24 cellular contexts compared by ENCODE assay signal in the genomic region with DNA sequence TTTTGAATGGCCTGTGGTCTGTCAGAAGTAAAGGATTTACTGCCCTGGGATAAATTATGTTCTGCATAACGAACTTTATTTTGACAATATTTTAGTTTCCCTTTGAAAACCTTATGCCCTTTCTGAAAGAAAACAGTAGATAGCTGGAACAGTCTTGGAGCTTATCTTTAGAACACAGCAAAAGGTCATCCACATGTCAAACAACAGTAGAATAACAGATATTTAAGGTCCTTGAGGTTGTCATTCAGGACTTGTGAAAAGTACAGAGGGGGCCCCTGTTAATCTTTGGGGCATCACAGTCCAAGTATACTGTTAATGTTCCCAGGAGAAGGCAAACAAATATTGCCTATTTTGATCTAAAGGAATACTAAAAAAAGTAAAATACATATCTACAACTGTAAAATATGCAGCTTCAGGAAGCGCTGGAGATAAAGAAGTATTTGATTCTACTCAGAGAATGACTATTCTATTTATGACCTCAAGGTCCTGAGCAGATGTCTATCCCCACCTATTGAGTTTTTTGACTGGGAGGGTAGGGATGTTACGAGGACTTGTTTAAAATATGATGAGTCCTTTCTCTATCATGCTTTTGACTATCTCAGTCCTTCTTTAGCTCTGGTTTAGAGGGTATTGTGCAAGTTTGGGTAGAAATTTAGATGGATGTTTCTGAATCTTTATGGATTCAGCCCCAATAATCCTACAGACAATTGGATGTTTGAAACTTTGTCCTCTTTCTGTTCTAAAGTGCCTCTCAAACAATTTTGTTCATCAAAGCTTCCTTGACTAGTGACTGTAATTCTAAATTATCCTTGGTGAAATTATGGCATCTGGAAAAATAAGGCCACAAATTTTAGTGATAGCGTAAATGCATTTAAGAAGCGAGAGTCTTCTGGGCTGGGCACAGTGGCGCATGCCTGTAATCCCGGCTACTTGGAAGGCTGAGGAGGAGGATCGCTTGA. TPM values are rescaled to one million over a fixed set of nuclear protein-coding genes. Genes with fewer than 3 reads are reported as not detected.
A peak's percentile ranks its signal among the peaks of the same experiment; 100 is the strongest.
DNase-seq lines count a peak whose midpoint lies in the region; ATAC-seq, FAIRE-seq and TF ChIP-seq lines count a peak whose summit lies in the region.
"Had no signal": no experiment of that assay in that cellular context is flagged by ENCODE, and none has a peak within 500 bp of the region (broad histone marks: within the 10 kb centered on the region; RNA-seq: fewer than 3 reads in every experiment).

No MANE protein-coding gene starts in this region.

- H3K27ac Mint-ChIP-seq in activated CD4-positive, alpha-beta memory T cell treated with anti-CD3 and anti-CD28 coated beads for 36 hours: no peak overlapping the region

- H3K4me1 ChIP-seq in right cardiac atrium (ENCODE audit: control insufficient read depth, insufficient read depth, low read length) (peaks cover 6% of the 10 kb centered on the region), K562 (replicated peaks in 1 of 2; ENCODE audit: control insufficient read depth in 2 of 2, insufficient read depth in 2 of 2, low read length in 2 of 2) (peaks cover 33 to 90% of the 10 kb centered on the region in 2 experiments), liver (ENCODE audit: control insufficient read depth in 4 of 4, insufficient read depth in 4 of 4, low read length in 3 of 4) (peaks cover 13 to 36% (median 25%) of the 10 kb centered on the region in 4 donors)
- H3K4me1 ChIP-seq: BE2C, HAP-1 had no signal

- ATAC-seq in Right ventricle myocardium inferior: peak; percentile 32
- ATAC-seq in right cardiac atrium: no peak
- peak; percentile 67 for ATAC-seq in K562

- TF ChIP-seq POLR2A in K562 (conservative IDR thresholded peaks at IDR 0.05): no peak

- in situ Hi-C loops in K562 (cut with MboI): no loop called here

- H2AFZ ChIP-seq in K562 (ENCODE audit: low read depth, low read length): 0 out of 2 replicates have a peak overlapping the region, but pooled peaks have one; percentile 9

- no peak overlapping the region for H3K4me3 Mint-ChIP-seq in activated CD4-positive, alpha-beta memory T cell treated with anti-CD3 and anti-CD28 coated beads for 36 hours

- H3K79me2 ChIP-seq in K562 (ENCODE audit: control insufficient read depth, insufficient read depth, low read length): peaks cover 67% of the 10 kb centered on the region

- peaks cover 3% of the 10 kb centered on the region for H3K9me1 ChIP-seq in K562 (ENCODE audit: control insufficient read depth, insufficient read depth, low read length)

- peaks cover 5% of the 10 kb centered on the region for H3K4me1 Mint-ChIP-seq in activated CD4-positive, alpha-beta memory T cell treated with anti-CD3 and anti-CD28 coated beads for 36 hours (ENCODE audit: low read depth)

- H3K36me3 ChIP-seq in K562 (ENCODE audit: control insufficient read depth, insufficient read depth, low read length) (peaks cover 3% of the 10 kb centered on the region; the same call in 2 of the 3 replicates), liver (ENCODE audit: control insufficient read depth in 4 of 4, insufficient read depth in 3 of 4, low read depth in 1 of 4, low read length in 3 of 4) (no peaks in the 10 kb centered on the region)
- H3K36me3 ChIP-seq: BE2C, HAP-1 had no signal

- no peaks in the 10 kb centered on the region for H3K36me3 Mint-ChIP-seq in activated CD4-positive, alpha-beta memory T cell treated with anti-CD3 and anti-CD28 coated beads for 36 hours

- H3K27ac ChIP-seq in right cardiac atrium (ENCODE audit: low read length) (no peak overlapping the region), K562 (ENCODE audit: extremely low read depth, low read depth, low read length) (peak overlapping the region; percentile 88), liver (ENCODE audit: low read depth in 1 of 2, low read length in 2 of 2) (peak overlapping the region in 1 of 2 donors; percentile 42), dorsolateral prefrontal cortex (no peak overlapping the region)
- H3K27ac ChIP-seq: 22Rv1, KMS-11 had no signal

- peaks cover 5% of the 10 kb centered on the region for H3K27me3 Mint-ChIP-seq in activated CD4-positive, alpha-beta memory T cell treated with anti-CD3 and anti-CD28 coated beads for 36 hours

- H3K27me3 ChIP-seq in right cardiac atrium (ENCODE audit: control insufficient read depth, insufficient read depth) (no peaks in the 10 kb centered on the region), K562 (ENCODE audit: control insufficient read depth in 2 of 2, insufficient read depth in 2 of 2, low read length in 2 of 2) (no peaks in the 10 kb centered on the region), liver (ENCODE audit: control insufficient read depth in 4 of 4, insufficient read depth in 4 of 4, low read length in 3 of 4) (no peaks in the 10 kb centered on the region), dorsolateral prefrontal cortex (no peaks in the 10 kb centered on the region)
- H3K27me3 ChIP-seq: BE2C had no signal

- no peak overlapping the region for H3K4me3 ChIP-seq in right cardiac atrium (ENCODE audit: low read length)
- H3K4me3 ChIP-seq in K562: peak overlapping the region; percentile 5; the same call in 1 of the 2 replicates
- H3K4me3 ChIP-seq in liver (ENCODE audit: low read depth in 1 of 3, low read length in 3 of 3): no peak overlapping the region
- no peak overlapping the region for H3K4me3 ChIP-seq in dorsolateral prefrontal cortex
- H3K4me3 ChIP-seq: HAP-1 had no signal

- TF ChIP-seq RAD21 in K562 (CRISPR knock-in tag; conservative IDR thresholded peaks at IDR 0.05 in 1 of 2, IDR thresholded peaks at IDR 0.05 in 1 of 2): 0 out of 4 replicates have a peak, but pooled peaks of 1 of the 2 experiments have one; percentile 11
- TF ChIP-seq RAD21 in liver (IDR thresholded peaks at IDR 0.05): no peak

- no peaks in the 10 kb centered on the region for H3K9me3 Mint-ChIP-seq in activated CD4-positive, alpha-beta memory T cell treated with anti-CD3 and anti-CD28 coated beads for 36 hours

- TF ChIP-seq CTCF in K562 (IDR thresholded peaks at IDR 0.05 in 2 of 3, conservative IDR thresholded peaks at IDR 0.05 in 1 of 3; ENCODE audit: insufficient read depth in 2 of 3, low read depth in 1 of 3, low read length in 3 of 3) (no peak), liver (IDR thresholded peaks at IDR 0.05; ENCODE audit: low read depth, low read length, missing input control) (no peak), dorsolateral prefrontal cortex (IDR thresholded peaks at IDR 0.05 in 54 of 56, conservative IDR thresholded peaks at IDR 0.05 in 2 of 56; ENCODE audit: low read depth in 1 of 56, partially characterized antibody in 56 of 56) (no peak)

- H3K4me2 ChIP-seq in K562 (ENCODE audit: insufficient read depth, low read length): peak overlapping the region; percentile 70
- H3K4me2 ChIP-seq: KMS-11 had no signal

- TF ChIP-seq EP300 in K562 (IDR thresholded peaks at IDR 0.05; ENCODE audit: low read length): peak; percentile 96

- H3K9me3 ChIP-seq in right cardiac atrium (ENCODE audit: control insufficient read depth, low read length) (no peaks in the 10 kb centered on the region), K562 (replicated peaks; ENCODE audit: control insufficient read depth, insufficient read depth, low read depth, low read length) (no peaks in the 10 kb centered on the region), liver (ENCODE audit: control insufficient read depth in 4 of 4, low read length in 3 of 4) (no peaks in the 10 kb centered on the region)
- H3K9me3 ChIP-seq: BE2C, HAP-1 had no signal

- BruUV-seq in K562 (replicated peaks; lab: Mats Ljungman, UMichigan): no TSS peak

- DNase-seq in Right ventricle myocardium inferior (ENCODE audit: missing footprints) (no peak), right cardiac atrium (no peak), OCI-M1 (lab: John Stamatoyannopoulos, UW) (peak; percentile 93), K562 (ENCODE audit: extremely low read depth in 1 of 4, low spot score in 3 of 4) (peak; percentile 44 to 81 (median 60)), cerebellar cortex (ENCODE audit: low spot score) (no peak), dorsolateral prefrontal cortex (no peak)
- DNase-seq in activated CD4-positive, alpha-beta memory T cell treated with anti-CD3 and anti-CD28 coated beads for 36 hours: no peak
- DNase-seq: BE2C; DMS53; GOT3; IMR-90; MM.1S; NCI-H2029; NCI-H446; NCI-H524 treated with DMSO at 0.1 percent for 48 hours; NCI-H82; NK-92 treated with Interleukin-12 subunit alpha and Interleukin-12 subunit beta, amount 100 ng/mL, for 24 hours; RPMI8226; SHP77 treated with DMSO at 0.1 percent for 48 hours had no signal

- intact Hi-C loops in Right ventricle myocardium inferior (cut with DNase I): no loop called here
- intact Hi-C loops in right cardiac atrium (cut with DNase I): no loop called here
- intact Hi-C loops in K562 (cut with micrococcal nuclease): loop anchor here (1.0 to 2.0 kb wide), 3 partner anchors 9 to 35 kb away; no protein-coding TSS in a partner anchor
- intact Hi-C loops in activated CD4-positive, alpha-beta memory T cell treated with anti-CD3 and anti-CD28 coated beads for 36 hours (cut with micrococcal nuclease): no loop called here
- intact Hi-C loops in dorsolateral prefrontal cortex (cut with DNase I): no loop called here

- CTCF ChIA-PET in K562 (lab: Yijun Ruan, JAX; ENCODE audit: low intra/inter-chr PET ratio): no interaction called here
- CTCF ChIA-PET in activated CD4-positive, alpha-beta memory T cell treated with anti-CD3 and anti-CD28 coated beads for 36 hours (lab: Charles Lee): interaction anchor here (1.1 to 2.0 kb wide), 2 partner anchors 9 to 46 kb away, joined by 4 to 6 read pairs; no protein-coding TSS in a partner anchor

- H4K20me1 ChIP-seq in K562 (replicated peaks; ENCODE audit: control insufficient read depth, insufficient read depth, low read length): no peaks in the 10 kb centered on the region

- H3K9ac ChIP-seq in K562 (ENCODE audit: insufficient read depth in 1 of 2, low read depth in 2 of 2, low read length in 2 of 2) (peak overlapping the region in 1 of 2 experiments; percentile 68; a peak in 2 of 4 replicates), liver (ENCODE audit: low read depth in 1 of 2, low read length in 2 of 2) (no peak overlapping the region)
- H3K9ac ChIP-seq: KMS-11 had no signal

- POLR2A ChIA-PET in K562 (lab: Yijun Ruan, JAX): interaction anchor here (0.9 to 2.6 kb wide), 11 partner anchors 8 to 655 kb away, joined by 3 to 13 read pairs (median 5); partner anchors contain the start of gene TMEM214
- POLR2A ChIA-PET in activated CD4-positive, alpha-beta memory T cell treated with anti-CD3 and anti-CD28 coated beads for 36 hours (lab: Charles Lee): no interaction called here

- 72% methylated on average over 8 of the region's 8 CpGs for WGBS in right cardiac atrium
- 33% methylated on average over 7 of the region's 8 CpGs for WGBS in K562 (ENCODE audit: insufficient coverage, low coverage, missing lambda C conversion rate)
- WGBS in liver: 83% methylated on average over 8 of the region's 8 CpGs

- peak; percentile 83 for FAIRE-seq in K562 (lab: Jason Lieb, UNC)
- FAIRE-seq: G401.6 had no signal

RNA-seq across cellular contexts. Expression of gene TMEM214, which starts 25.1 kb away (rescaled TPM):
- total RNA-seq in Right ventricle myocardium inferior (32.7 TPM), right cardiac atrium (10 to 100 TPM; 40.8 to 56.7 (median 47.7) TPM), K562 (2014; rRNA removed) (18.9 and 23.7 TPM in 2 replicates), K562 (2014; rRNA removed; fragmentation: Illumina TruSeq; extraction: Trizol) (31.0 and 34.3 TPM in 2 replicates), K562 (2015; rRNA removed; fragmentation: Illumina TruSeq; extraction: Trizol) (44.0 and 44.1 TPM in 2 replicates), K562 (2021) (78.5 and 79.6 TPM in 2 replicates), liver (10 to 100 TPM; 17.1 to 48.4 TPM), dorsolateral prefrontal cortex (10 to 100 TPM; 30.6 to 65.3 (median 43.5) TPM)
- polyA plus RNA-seq in right cardiac atrium (29.4 TPM), K562 (2011; rRNA removed) (52.9 and 143 TPM in 2 replicates), K562 (2014; fragmentation: Illumina TruSeq; extraction: Trizol) (76.9 and 81.4 TPM in 2 replicates), K562 (2014; fragmentation: Nextera tagmentation; extraction: Ambion mirVana) (10 to 100 TPM; 11.4 to 14.8 TPM), K562 (2014; rRNA removed) (55.0 and 58.0 TPM in 2 replicates), liver (10 to 100 TPM; 28.3 to 53.4 TPM)
- total RNA-seq in K562 (2011; cell fraction: chromatin; rRNA removed; ENCODE audit: low replicate concordance): 364 and 807 TPM in 2 replicates
- total RNA-seq in K562 (2011; cell fraction: nucleolus; rRNA removed): 428 and 514 TPM in 2 replicates
- 376 and 406 TPM in 2 replicates for total RNA-seq in K562 (2011; cell fraction: nucleoplasm; rRNA removed)
- 146 and 165 TPM in 2 replicates for polyA plus RNA-seq in K562 (2011; cell fraction: cytosol; rRNA removed)
- 466 and 543 TPM in 2 replicates for polyA plus RNA-seq in K562 (2011; cell fraction: nucleus; rRNA removed)
- 57.3 and 151 TPM in 2 replicates for polyA plus RNA-seq in K562 (2012)
- 123 TPM in 2 replicates for polyA minus RNA-seq in K562 (2011; rRNA and poly(A)+ RNA removed)
- polyA minus RNA-seq in K562 (2011; cell fraction: cytosol; rRNA and poly(A)+ RNA removed): 96.4 and 118 TPM in 2 replicates
- polyA minus RNA-seq in K562 (2011; cell fraction: nucleus; rRNA and poly(A)+ RNA removed): 142 and 264 TPM in 2 replicates
- total RNA-seq in activated CD4-positive, alpha-beta memory T cell treated with anti-CD3 and anti-CD28 coated beads for 36 hours: 10 to 100 TPM; 52.4 to 60.1 TPM

RNA-seq across cellular contexts. Expression of gene MAPRE3, which starts 37.3 kb away (rescaled TPM):
- total RNA-seq in Right ventricle myocardium inferior (58.9 TPM), right cardiac atrium (10 to 100 TPM; 43.6 to 58.8 (median 49.9) TPM), K562 (2014; rRNA removed) (12.6 and 16.8 TPM in 2 replicates), K562 (2014; rRNA removed; fragmentation: Illumina TruSeq; extraction: Trizol) (10.0 and 10.8 TPM in 2 replicates), K562 (2015; rRNA removed; fragmentation: Illumina TruSeq; extraction: Trizol) (11.6 and 12.6 TPM in 2 replicates), K562 (2021) (26.7 and 29.8 TPM in 2 replicates), liver (1 to 10 TPM; 1.0 to 8.1 TPM), dorsolateral prefrontal cortex (100 to 1,000 TPM in 119 of 120 experiments, 10 to 100 TPM in 1; 97.4 to 247 (median 192) TPM)
- polyA plus RNA-seq in right cardiac atrium (85.1 TPM), K562 (2011; rRNA removed) (25.5 and 53.9 TPM in 2 replicates), K562 (2014; fragmentation: Illumina TruSeq; extraction: Trizol) (30.4 and 32.8 TPM in 2 replicates), K562 (2014; fragmentation: Nextera tagmentation; extraction: Ambion mirVana) (1 to 10 TPM in 1 of 2 experiments, under 1 TPM in 1; 0.70 to 1.1 TPM), K562 (2014; rRNA removed) (32.3 and 43.2 TPM in 2 replicates), liver (10 to 100 TPM; 11.5 to 15.8 TPM)
- total RNA-seq in K562 (2011; cell fraction: chromatin; rRNA removed; ENCODE audit: low replicate concordance): 103 and 194 TPM in 2 replicates
- total RNA-seq in K562 (2011; cell fraction: nucleolus; rRNA removed): 85.6 and 90.0 TPM in 2 replicates
- 95.6 and 105 TPM in 2 replicates for total RNA-seq in K562 (2011; cell fraction: nucleoplasm; rRNA removed)
- polyA plus RNA-seq in K562 (2011; cell fraction: cytosol; rRNA removed): 28.1 and 37.8 TPM in 2 replicates
- 274 and 277 TPM in 2 replicates for polyA plus RNA-seq in K562 (2011; cell fraction: nucleus; rRNA removed)
- polyA plus RNA-seq in K562 (2012): 33.7 and 73.6 TPM in 2 replicates
- 17.6 and 23.6 TPM in 2 replicates for polyA minus RNA-seq in K562 (2011; rRNA and poly(A)+ RNA removed)
- polyA minus RNA-seq in K562 (2011; cell fraction: cytosol; rRNA and poly(A)+ RNA removed): 11.7 and 21.4 TPM in 2 replicates
- 20.3 and 37.2 TPM in 2 replicates for polyA minus RNA-seq in K562 (2011; cell fraction: nucleus; rRNA and poly(A)+ RNA removed)
- 1 to 10 TPM; 4.4 TPM for total RNA-seq in activated CD4-positive, alpha-beta memory T cell treated with anti-CD3 and anti-CD28 coated beads for 36 hours

RNA-seq across cellular contexts. Expression of gene AGBL5, which starts 43.8 kb away (rescaled TPM):
- total RNA-seq in Right ventricle myocardium inferior (9.9 TPM), right cardiac atrium (10 to 100 TPM; 10.8 to 12.4 (median 11.4) TPM), K562 (2014; rRNA removed) (26.2 and 30.3 TPM in 2 replicates), K562 (2014; rRNA removed; fragmentation: Illumina TruSeq; extraction: Trizol) (25.8 and 26.4 TPM in 2 replicates), K562 (2015; rRNA removed; fragmentation: Illumina TruSeq; extraction: Trizol) (28.7 and 29.1 TPM in 2 replicates), K562 (2021) (37.6 and 40.3 TPM in 2 replicates), liver (1 to 10 TPM; 4.7 to 9.0 TPM), dorsolateral prefrontal cortex (10 to 100 TPM; 11.3 to 22.7 (median 15.9) TPM)
- polyA plus RNA-seq in right cardiac atrium (5.9 TPM), K562 (2011; rRNA removed) (48.3 and 52.7 TPM in 2 replicates), K562 (2014; fragmentation: Illumina TruSeq; extraction: Trizol) (49.5 and 52.3 TPM in 2 replicates), K562 (2014; fragmentation: Nextera tagmentation; extraction: Ambion mirVana) (1 to 10 TPM; 3.3 to 6.3 TPM), K562 (2014; rRNA removed) (24.9 and 33.8 TPM in 2 replicates), liver (1 to 10 TPM; 3.2 to 5.0 TPM)
- 40.2 and 80.6 TPM in 2 replicates for total RNA-seq in K562 (2011; cell fraction: chromatin; rRNA removed; ENCODE audit: low replicate concordance)
- 34.5 and 47.0 TPM in 2 replicates for total RNA-seq in K562 (2011; cell fraction: nucleolus; rRNA removed)
- total RNA-seq in K562 (2011; cell fraction: nucleoplasm; rRNA removed): 34.2 and 36.7 TPM in 2 replicates
- polyA plus RNA-seq in K562 (2011; cell fraction: cytosol; rRNA removed): 61.4 and 68.7 TPM in 2 replicates
- 59.7 and 61.5 TPM in 2 replicates for polyA plus RNA-seq in K562 (2011; cell fraction: nucleus; rRNA removed)
- 33.2 and 62.0 TPM in 2 replicates for polyA plus RNA-seq in K562 (2012)
- 42.1 and 50.9 TPM in 2 replicates for polyA minus RNA-seq in K562 (2011; rRNA and poly(A)+ RNA removed)
- 22.4 and 26.2 TPM in 2 replicates for polyA minus RNA-seq in K562 (2011; cell fraction: cytosol; rRNA and poly(A)+ RNA removed)
- polyA minus RNA-seq in K562 (2011; cell fraction: nucleus; rRNA and poly(A)+ RNA removed): 20.7 and 27.2 TPM in 2 replicates
- 10 to 100 TPM; 12.9 to 14.1 TPM for total RNA-seq in activated CD4-positive, alpha-beta memory T cell treated with anti-CD3 and anti-CD28 coated beads for 36 hours

Comparison
In these comparisons a context has a peak if more than half of its experiments do, and no peak if none do; other contexts are left out.
1. ATAC-seq: peak in Right ventricle myocardium inferior (single experiment) and K562 (single experiment); none in right cardiac atrium (0 of 2).
2. DNase-seq: peak in OCI-M1 (single experiment) and K562 (4 of 4); none in Right ventricle myocardium inferior (single experiment), right cardiac atrium (0 of 3), activated CD4-positive, alpha-beta memory T cell treated with anti-CD3 and anti-CD28 coated beads for 36 hours (single experiment), cerebellar cortex (single experiment) and dorsolateral prefrontal cortex (0 of 10).